In the genomic region with DNA sequence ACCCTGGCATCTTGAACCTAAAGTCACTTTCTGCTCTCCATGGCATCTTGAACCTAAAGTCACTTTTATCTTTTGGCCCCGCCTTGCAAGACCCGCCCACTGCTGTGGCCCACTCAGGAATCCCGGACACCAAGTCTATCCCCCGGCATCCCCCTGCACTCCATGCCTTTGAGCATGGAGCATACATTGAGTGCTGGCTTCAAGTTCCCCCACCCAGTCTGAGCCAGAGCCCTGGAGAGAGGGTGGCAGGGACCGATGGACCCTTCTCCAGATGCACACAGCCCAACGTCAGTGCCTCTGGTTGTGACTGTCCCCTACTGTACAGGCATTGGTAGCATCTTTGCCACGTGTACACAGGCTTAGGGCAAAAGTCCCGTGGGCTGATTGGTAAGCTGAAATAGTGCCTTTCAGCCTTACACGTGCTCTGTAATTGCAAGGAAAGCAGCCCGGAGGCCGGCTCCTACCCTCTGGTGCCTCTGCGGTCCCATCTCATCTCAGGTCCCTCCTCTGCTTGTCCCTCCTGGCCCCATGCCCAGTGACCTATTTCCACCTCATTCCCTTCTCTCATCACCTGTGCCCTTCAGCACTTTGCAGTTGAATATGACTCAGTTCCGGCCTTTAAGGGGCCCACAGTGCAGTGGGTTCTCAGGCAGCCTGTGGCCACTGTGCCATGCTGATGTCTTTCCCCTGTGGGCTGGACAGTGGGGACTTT, we compare ENCODE assay signal across 1 cellular context.
TF ChIP-seq lines count a peak whose summit lies in the region.

No MANE protein-coding gene starts in this region.

TF ChIP-seq in liver, 16 proteins besides CTCF, POLR2A, EP300 and RAD21 (continued from another document):
- no peak for TF ChIP-seq GABPA (IDR thresholded peaks at IDR 0.05 in 1 of 2, conservative IDR thresholded peaks at IDR 0.05 in 1 of 2)
- no peak for TF ChIP-seq MAX (IDR thresholded peaks at IDR 0.05)
